Comparison of ENCODE assay signal across 21 cellular contexts in the genomic region with DNA sequence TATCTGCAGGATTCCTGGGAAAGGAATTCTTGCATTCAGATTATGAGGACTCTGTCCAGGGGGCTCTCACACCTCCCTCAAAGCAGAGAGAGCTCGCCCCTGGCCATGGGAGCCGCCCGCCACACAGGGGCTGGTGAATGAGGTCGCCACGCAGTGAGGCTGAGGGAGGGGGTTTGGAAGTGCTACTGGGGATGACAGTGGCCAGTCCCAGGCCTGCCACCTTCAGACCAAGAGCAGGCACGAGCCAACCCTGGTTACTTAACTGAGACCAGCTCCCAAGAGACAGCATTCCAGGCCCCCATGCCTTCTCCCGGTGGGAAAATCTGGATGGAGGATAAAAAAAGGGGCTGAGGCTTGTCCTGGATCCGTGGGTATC. TPM values are rescaled to one million over a fixed set of nuclear protein-coding genes. Genes with fewer than 3 reads are reported as not detected.
DNase-seq lines count a peak whose midpoint lies in the region; ATAC-seq, FAIRE-seq and TF ChIP-seq lines count a peak whose summit lies in the region.
"Had no signal": no experiment of that assay in that cellular context is flagged by ENCODE, and none has a peak within 500 bp of the region (broad histone marks: within the 10 kb centered on the region; RNA-seq: fewer than 3 reads in every experiment).

No MANE protein-coding gene starts in this region.

- no peaks in the 10 kb centered on the region for H3K9me3 ChIP-seq in BLaER1
- H3K9me3 ChIP-seq in ascending aorta = no peaks in the 10 kb centered on the region
- no peaks in the 10 kb centered on the region for H3K9me3 ChIP-seq in hepatocyte (ENCODE audit: low read depth)
- H3K9me3 ChIP-seq in small intestine (ENCODE audit: control insufficient read depth, low read depth) = no peaks in the 10 kb centered on the region
- H3K9me3 ChIP-seq: MG63 had no signal

- H3K27ac ChIP-seq in BLaER1 (peak overlapping the region; percentile 46; the same call in 1 of the 2 replicates), ascending aorta (peak overlapping the region; percentile 54 to 67), hepatocyte (peak overlapping the region; percentile 76), small intestine (ENCODE audit: low read depth in 1 of 2, low read length in 1 of 2) (peak overlapping the region; percentile 62 to 76)
- H3K27ac ChIP-seq: 22Rv1 had no signal

- ATAC-seq in GM21367 (IDR thresholded peaks at IDR 0.05; ENCODE audit: unreplicated experiment) (no peak), HG02840 (IDR thresholded peaks at IDR 0.05; ENCODE audit: low FRiP score, unreplicated experiment) (no peak)
- ATAC-seq: GM12878, Right ventricle myocardium inferior had no signal

- H3K36me3 ChIP-seq in BLaER1 (peaks cover 13% of the 10 kb centered on the region; the same call in 1 of the 2 replicates), ascending aorta (peaks cover 11 to 25% of the 10 kb centered on the region in 2 donors), hepatocyte (replicated peaks; ENCODE audit: insufficient read depth, low read depth) (no peaks in the 10 kb centered on the region), small intestine (ENCODE audit: control insufficient read depth in 2 of 2, insufficient read depth in 2 of 2, low read length in 2 of 2) (no peaks in the 10 kb centered on the region)
- H3K36me3 ChIP-seq: MG63 had no signal

- intact Hi-C loops in ascending aorta (cut with DNase I) = no loop called here

- H4K20me1 ChIP-seq in BLaER1 (peaks cover 10% of the 10 kb centered on the region; the same call in 1 of the 2 replicates), hepatocyte (ENCODE audit: insufficient read depth, poor library complexity, severe bottlenecking) (no peaks in the 10 kb centered on the region)

- H3K9ac ChIP-seq in BLaER1 = no peak overlapping the region

- 76% methylated on average over 8 of the region's 8 CpGs for WGBS in hepatocyte (ENCODE audit: low lambda C conversion rate, missing lambda C conversion rate)
- 79 to 88% (median 80%) methylated on average over 8 of the region's 8 CpGs for WGBS in small intestine, 3 donors

- DNase-seq in ascending aorta (ENCODE audit: low spot score in 2 of 2) = no peak
- DNase-seq in hepatocyte (ENCODE audit: low spot score) = no peak
- DNase-seq in small intestine = no peak
- DNase-seq in NCI-H774 (lab: John Stamatoyannopoulos, UW) = no peak
- DNase-seq in middle frontal gyrus (ENCODE audit: extremely low spot score, low spot score) = no peak
- DNase-seq: CD4-positive, alpha-beta memory T cell; HFFc6; Karpas-422; MG63; NCI-H1092; NCI-H2081 treated with DMSO at 0.1 percent for 48 hours; NCI-H510A; NCI-H82 had no signal

- no peak overlapping the region for H2AFZ ChIP-seq in hepatocyte

- H3K4me1 ChIP-seq in BLaER1 = peaks cover 91% of the 10 kb centered on the region
- peaks cover 23 to 30% of the 10 kb centered on the region in 2 donors for H3K4me1 ChIP-seq in ascending aorta
- peaks cover 18% of the 10 kb centered on the region for H3K4me1 ChIP-seq in hepatocyte (ENCODE audit: insufficient read depth)
- peaks cover 10 to 15% of the 10 kb centered on the region in 2 donors for H3K4me1 ChIP-seq in small intestine (ENCODE audit: control insufficient read depth in 2 of 2, insufficient read depth in 1 of 2, low read depth in 1 of 2, low read length in 1 of 2)

- no peak overlapping the region for H3K4me3 ChIP-seq in BLaER1
- H3K4me3 ChIP-seq in ascending aorta = no peak overlapping the region
- no peak overlapping the region for H3K4me3 ChIP-seq in hepatocyte
- H3K4me3 ChIP-seq in small intestine (ENCODE audit: low read depth in 1 of 2, low read length in 2 of 2) = no peak overlapping the region
- H3K4me3 ChIP-seq: GM12878, MG63 had no signal

- H3K4me2 ChIP-seq in BLaER1 = peak overlapping the region; percentile 81
- no peak overlapping the region for H3K4me2 ChIP-seq in hepatocyte

- no peak for FAIRE-seq in small intestine (lab: Jason Lieb, UNC)
- FAIRE-seq: G401.6, GM12878, GM18507 had no signal

- H3K79me2 ChIP-seq in hepatocyte = no peaks in the 10 kb centered on the region

- H3K27me3 ChIP-seq in BLaER1 = no peaks in the 10 kb centered on the region
- no peaks in the 10 kb centered on the region for H3K27me3 ChIP-seq in ascending aorta
- no peaks in the 10 kb centered on the region for H3K27me3 ChIP-seq in hepatocyte
- H3K27me3 ChIP-seq in small intestine (ENCODE audit: control insufficient read depth in 2 of 2, insufficient read depth in 2 of 2, low read length in 2 of 2) = no peaks in the 10 kb centered on the region
- H3K27me3 ChIP-seq: MG63 had no signal

- TF ChIP-seq CTCF in ascending aorta (IDR thresholded peaks at IDR 0.05) (no peak), hepatocyte (IDR thresholded peaks at IDR 0.05; ENCODE audit: poor library complexity) (no peak)

- no peaks in the 10 kb centered on the region for H3K9me2 ChIP-seq in hepatocyte (replicated peaks; ENCODE audit: insufficient read depth)

RNA-seq across cellular contexts. Expression of a gene that starts 43.4 kb away (rescaled TPM):
- total RNA-seq in ascending aorta = 17.7 TPM
- 34.8 and 37.4 TPM in 2 replicates for total RNA-seq in hepatocyte
- 19.6 and 28.3 TPM in 2 replicates for polyA plus RNA-seq in hepatocyte
- 10 to 100 TPM; 39.1 to 63.0 (median 56.4) TPM for polyA plus RNA-seq in small intestine
